Comparison of ENCODE assay signal across 8 cellular contexts in genomic region chr11:129750343-129751292, GRCh38.
DNase-seq lines count a peak whose midpoint lies in the region; ATAC-seq and TF ChIP-seq lines count a peak whose summit lies in the region.

No MANE protein-coding gene starts in this region.

- peaks cover 4% of the 10 kb centered on the region for H3K27me3 Mint-ChIP-seq in GM23338 (ENCODE audit: insufficient read depth, low read depth, poor library complexity)
- H3K27me3 Mint-ChIP-seq in activated naive CD4-positive, alpha-beta T cell treated with anti-CD3 and anti-CD28 coated beads, Interleukin-2, amount 50 U/mL, for 24 hours, result no peaks in the 10 kb centered on the region

- H2AFZ ChIP-seq in GM23338, result peak overlapping the region; percentile 97

- DNase-seq in G401 (ENCODE audit: low spot score) (peak; percentile 66), GM23338 (ENCODE audit: low spot score) (peak; percentile 82), LHCN-M2 (ENCODE audit: low read depth) (peak; percentile 48), Right ventricle myocardium superior (peak; percentile 83), pons (ENCODE audit: low spot score) (peak; percentile 57), upper lobe of right lung (peak; percentile 88)

- peaks cover 13% of the 10 kb centered on the region for H3K27me3 ChIP-seq in GM23338 (ENCODE audit: insufficient read depth)
- H3K27me3 ChIP-seq in upper lobe of right lung, result peaks cover 7% of the 10 kb centered on the region

- H3K79me2 ChIP-seq in GM23338 (replicated peaks; ENCODE audit: insufficient read depth), result no peaks in the 10 kb centered on the region

- ATAC-seq in GM23338 (peak; percentile 98), SK-N-SH treated with all-trans-retinoic acid at 6 μM for 48 hours (peak; percentile 96), Right ventricle myocardium superior (ENCODE audit: poor library complexity) (peak; percentile 96), upper lobe of right lung (peak; percentile 99)

- TF ChIP-seq CTCF in GM23338 (conservative IDR thresholded peaks at IDR 0.05; ENCODE audit: low read depth in 2 of 2) (peak; percentile 70 to 99), upper lobe of right lung (IDR thresholded peaks at IDR 0.05) (peak; percentile 98)

- no peaks in the 10 kb centered on the region for H3K9me2 ChIP-seq in GM23338 (ENCODE audit: insufficient read depth)

- intact Hi-C loops in Right ventricle myocardium superior (cut with DNase I), result loop anchor here (10.0 kb wide), 1 partner anchor 386 kb away; no protein-coding TSS in a partner anchor
- intact Hi-C loops in upper lobe of right lung (cut with DNase I), result no loop called here

- peaks cover 22% of the 10 kb centered on the region for H3K9me3 Mint-ChIP-seq in GM23338
- no peaks in the 10 kb centered on the region for H3K9me3 Mint-ChIP-seq in activated naive CD4-positive, alpha-beta T cell treated with anti-CD3 and anti-CD28 coated beads, Interleukin-2, amount 50 U/mL, for 24 hours

- H4K20me1 ChIP-seq in GM23338 (replicated peaks; ENCODE audit: insufficient read depth), result no peaks in the 10 kb centered on the region

- no peak overlapping the region for H3K27ac Mint-ChIP-seq in GM23338
- no peak overlapping the region for H3K27ac Mint-ChIP-seq in activated naive CD4-positive, alpha-beta T cell treated with anti-CD3 and anti-CD28 coated beads, Interleukin-2, amount 50 U/mL, for 24 hours

- H3K4me3 Mint-ChIP-seq in GM23338, result peak overlapping the region; percentile 59
- H3K4me3 Mint-ChIP-seq in activated naive CD4-positive, alpha-beta T cell treated with anti-CD3 and anti-CD28 coated beads, Interleukin-2, amount 50 U/mL, for 24 hours, result peak overlapping the region; percentile 51

- no peaks in the 10 kb centered on the region for H3K36me3 ChIP-seq in GM23338 (ENCODE audit: insufficient read depth)
- H3K36me3 ChIP-seq in upper lobe of right lung, result no peaks in the 10 kb centered on the region

- H3K4me3 ChIP-seq in GM23338 (peak overlapping the region; percentile 58), upper lobe of right lung (peak overlapping the region; percentile 11)

- H3K4me1 Mint-ChIP-seq in GM23338, result peaks cover 2% of the 10 kb centered on the region; the same call in 1 of the 3 replicates
- H3K4me1 Mint-ChIP-seq in activated naive CD4-positive, alpha-beta T cell treated with anti-CD3 and anti-CD28 coated beads, Interleukin-2, amount 50 U/mL, for 24 hours, result peaks cover 8% of the 10 kb centered on the region

- in situ Hi-C loops in G401 (cut with HindIII; ENCODE audit: low sequenced_read_pairs), result no loop called here

- peak overlapping the region; percentile 84 for H3K4me2 ChIP-seq in GM23338

- H3K36me3 Mint-ChIP-seq in GM23338 (ENCODE audit: low read depth), result peaks cover 3% of the 10 kb centered on the region; the same call in 1 of the 3 replicates
- H3K36me3 Mint-ChIP-seq in activated naive CD4-positive, alpha-beta T cell treated with anti-CD3 and anti-CD28 coated beads, Interleukin-2, amount 50 U/mL, for 24 hours, result peaks cover 8% of the 10 kb centered on the region

- H3K9me3 ChIP-seq in upper lobe of right lung, result no peaks in the 10 kb centered on the region

- no peaks in the 10 kb centered on the region for H3K4me1 ChIP-seq in GM23338 (ENCODE audit: insufficient read depth)
- no peaks in the 10 kb centered on the region for H3K4me1 ChIP-seq in upper lobe of right lung

- H3F3A ChIP-seq in GM23338 (replicated peaks; ENCODE audit: low read depth), result no peaks in the 10 kb centered on the region

- H3K27ac ChIP-seq in GM23338 (ENCODE audit: low read depth) (no peak overlapping the region), upper lobe of right lung (no peak overlapping the region)

TF ChIP-seq in GM23338, 12 proteins besides CTCF, POLR2A, EP300 and RAD21 (continues in another document):
- TF ChIP-seq POLR2AphosphoS5 (IDR thresholded peaks at IDR 0.05; ENCODE audit: low read depth), result no peak

TF ChIP-seq in SK-N-SH treated with all-trans-retinoic acid at 6 μM for 48 hours, 23 proteins besides CTCF, POLR2A, EP300 and RAD21:
- no peak for TF ChIP-seq GLIS3 (CRISPR knock-in tag; IDR thresholded peaks at IDR 0.05)
- no peak for TF ChIP-seq ZNF70 (CRISPR knock-in tag; IDR thresholded peaks at IDR 0.05)
- TF ChIP-seq TOX (CRISPR knock-in tag; IDR thresholded peaks at IDR 0.05; ENCODE audit: borderline replicate concordance), result no peak
- TF ChIP-seq CREB5 (CRISPR knock-in tag; IDR thresholded peaks at IDR 0.05; ENCODE audit: low read depth), result no peak
- TF ChIP-seq PPARA (CRISPR knock-in tag; IDR thresholded peaks at IDR 0.05; ENCODE audit: borderline replicate concordance), result no peak
- TF ChIP-seq CSDC2 (CRISPR knock-in tag; IDR thresholded peaks at IDR 0.05), result no peak
- no peak for TF ChIP-seq ZNF8 (CRISPR knock-in tag; IDR thresholded peaks at IDR 0.05)
- no peak for TF ChIP-seq BACH2 (CRISPR knock-in tag; IDR thresholded peaks at IDR 0.05; ENCODE audit: borderline replicate concordance)
- no peak for TF ChIP-seq CSRNP3 (CRISPR knock-in tag; IDR thresholded peaks at IDR 0.05)
- TF ChIP-seq TCF4 (CRISPR knock-in tag; IDR thresholded peaks at IDR 0.05; ENCODE audit: borderline replicate concordance), result no peak
- TF ChIP-seq ESRRG (CRISPR knock-in tag; IDR thresholded peaks at IDR 0.05), result no peak
- no peak for TF ChIP-seq POU6F1 (CRISPR knock-in tag; IDR thresholded peaks at IDR 0.05; ENCODE audit: borderline replicate concordance, low read depth)
- TF ChIP-seq RARB (CRISPR knock-in tag; IDR thresholded peaks at IDR 0.05), result no peak
- TF ChIP-seq PATZ1 (CRISPR knock-in tag; IDR thresholded peaks at IDR 0.05; ENCODE audit: borderline replicate concordance), result no peak
